27 cellular contexts compared by ENCODE assay signal in the genomic region with DNA sequence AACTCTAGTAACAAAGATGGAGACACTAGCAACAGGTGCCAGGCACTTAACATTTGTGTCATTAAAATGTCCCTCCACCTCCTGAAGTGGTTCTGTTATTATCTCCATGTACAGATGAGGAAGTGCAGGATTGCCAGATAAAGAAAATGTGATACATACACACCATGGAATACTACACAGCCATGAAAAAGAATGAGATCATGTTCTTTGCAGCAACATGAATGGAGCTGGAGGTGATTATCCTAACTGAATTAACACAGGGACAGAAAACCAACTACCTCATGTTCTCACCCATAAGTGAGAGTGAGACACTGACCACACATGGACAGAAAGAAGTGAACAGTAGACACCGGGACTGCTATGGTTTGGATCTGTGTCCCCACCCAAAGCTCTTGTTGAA.
"Had no signal": no experiment of that assay in that cellular context is flagged by ENCODE, and none has a peak within 500 bp of the region (broad histone marks: within the 10 kb centered on the region; RNA-seq: fewer than 3 reads in every experiment).

No MANE protein-coding gene starts in this region.

- FAIRE-seq: endometrium, frontal cortex had no signal

- H3K27me3 ChIP-seq: ascending aorta, breast epithelium, cardiac muscle cell, colonic mucosa had no signal

- H3K27ac ChIP-seq: ascending aorta, breast epithelium, cardiac muscle cell, colonic mucosa had no signal

- DNase-seq: activated CD4-positive, alpha-beta memory T cell treated with anti-CD3 and anti-CD28 coated beads for 36 hours; activated CD4-positive, alpha-beta T cell treated with anti-CD3 and anti-CD28 coated beads for 36 hours; activated CD4-positive, alpha-beta T cell treated with anti-CD3 and anti-CD28 coated beads, Interleukin-2, amount 10 ng/mL, durations not matched to agents 24 days and 14 days; activated CD4-positive, CD25-positive, alpha-beta regulatory T cell; activated CD4-positive, CD25-positive, alpha-beta regulatory T cell treated with anti-CD3 and anti-CD28 coated beads, Interleukin-2, amount 50 U/mL, for 72 hours; activated CD8-positive, alpha-beta memory T cell treated with anti-CD3 and anti-CD28 coated beads, Interleukin-2, amount 10 ng/mL, durations not matched to agents 7 days and 5 days; activated CD8-positive, alpha-beta memory T cell treated with anti-CD3 and anti-CD28 coated beads, Interleukin-2, amount 50 U/mL, for 4 hours; activated CD8-positive, alpha-beta T cell treated with anti-CD3 and anti-CD28 coated beads, Interleukin-2, amount 10 ng/mL, durations not matched to agents 7 days and 5 days; activated gamma-delta T cell; activated naive CD4-positive, alpha-beta T cell; activated naive CD4-positive, alpha-beta T cell treated with anti-CD3 and anti-CD28 coated beads, Interleukin-2, amount 10 ng/mL, durations not matched to agents 7 days and 5 days; activated naive CD8-positive, alpha-beta T cell treated with anti-CD3 and anti-CD28 coated beads, Interleukin-2, amount 10 ng/mL, durations not matched to agents 7 days and 5 days; activated T-cell treated with anti-CD3 and anti-CD28 coated beads, Interleukin-2, amount 50 U/mL, for 1 hour; activated T-cell treated with anti-CD3 and anti-CD28 coated beads, Interleukin-2, amount 50 U/mL, for 48 hours; central memory CD4-positive, alpha-beta T cell; cerebellar nuclear complex; colonic mucosa; effector CD8-positive, alpha-beta T cell; foreskin fibroblast; T-helper 2 cell had no signal

- H3K4me1 ChIP-seq: breast epithelium had no signal

- H3K9me3 ChIP-seq: colonic mucosa had no signal

- ATAC-seq: activated CD4-positive, alpha-beta T cell treated with anti-CD3 and anti-CD28 coated beads for 36 hours; activated CD8-positive, alpha-beta memory T cell treated with anti-CD3 and anti-CD28 coated beads, Interleukin-2, amount 10 ng/mL, durations not matched to agents 7 days and 5 days; activated CD8-positive, alpha-beta T cell treated with anti-CD3 and anti-CD28 coated beads, Interleukin-2, amount 10 ng/mL, durations not matched to agents 7 days and 5 days; activated naive CD4-positive, alpha-beta T cell treated with anti-CD3 and anti-CD28 coated beads, Interleukin-2, amount 50 U/mL, for 72 hours; esophagus mucosa had no signal

- H3K4me3 ChIP-seq: ascending aorta, breast epithelium, cardiac muscle cell, colonic mucosa had no signal
